ENCODE assay signal across 8 cellular contexts in the genomic region with DNA sequence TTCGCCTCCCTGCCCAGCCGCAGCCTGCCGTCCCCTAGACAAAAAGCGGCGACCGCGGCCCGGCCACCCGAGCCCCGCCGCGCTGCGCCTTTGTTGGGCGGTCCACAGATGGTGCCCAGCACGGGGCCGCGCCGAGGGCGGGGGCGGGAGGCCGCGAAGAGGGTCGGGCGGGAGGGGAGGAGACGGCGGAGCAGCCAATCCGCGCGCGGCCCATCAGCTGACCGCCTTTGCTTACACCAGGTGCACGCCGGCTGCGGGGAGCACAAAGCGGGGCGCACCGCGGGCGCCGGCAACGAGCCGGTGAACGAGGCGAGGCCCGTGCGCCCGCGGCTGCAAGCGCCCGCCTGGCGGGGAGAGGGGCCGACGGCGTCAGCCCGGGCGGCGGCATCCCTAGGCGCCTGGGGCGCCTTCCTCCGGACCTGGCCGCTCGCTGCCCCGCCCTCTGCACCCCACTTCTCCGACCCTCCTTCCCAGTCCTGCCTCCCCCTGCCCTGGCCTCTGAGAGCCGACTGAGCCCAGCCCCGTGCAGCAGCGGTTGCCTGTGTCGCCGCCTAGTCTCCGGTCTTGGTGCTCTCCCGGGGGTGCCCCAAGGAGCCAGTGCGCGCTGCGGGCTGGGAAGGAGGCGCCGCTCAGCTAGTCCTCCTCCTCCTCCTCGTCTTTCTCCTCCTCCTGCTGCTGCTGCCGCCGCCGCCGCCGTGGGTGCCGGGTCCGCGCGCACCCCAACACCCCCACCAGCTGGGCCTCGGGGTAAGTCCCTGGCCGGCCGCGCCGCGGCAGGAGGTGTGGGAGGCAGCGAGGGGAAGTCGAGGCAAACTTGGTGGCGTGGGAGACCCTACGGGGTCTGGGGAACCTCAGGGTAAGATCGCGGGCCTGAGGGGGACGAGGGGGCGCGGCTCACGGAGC. TPM values are rescaled to one million over a fixed set of nuclear protein-coding genes. Genes with fewer than 3 reads are reported as not detected.
DNase-seq lines count a peak whose midpoint lies in the region; ATAC-seq and TF ChIP-seq lines count a peak whose summit lies in the region.

LRRN1 (plus strand) TSS at position 259 of the 903 bp plus-strand sequence. CDS start 45,211 bp downstream, outside the sequence.

- H3K4me1 Mint-ChIP-seq in effector memory CD8-positive, alpha-beta T cell (ENCODE audit: low read depth in 2 of 2), result peaks cover 0 to 11% of the 10 kb centered on the region in 2 donors

- peak within 1 kb of the TSS; percentile 61 to 72 for H3K4me3 Mint-ChIP-seq in effector memory CD8-positive, alpha-beta T cell

- H3K4me3 ChIP-seq in mononuclear cell (ENCODE audit: low read length), result peak within 1 kb of the TSS; percentile 45

- H3K4me1 ChIP-seq in mononuclear cell (ENCODE audit: insufficient read depth, low read length), result peaks cover 16% of the 10 kb centered on the region

- DNase-seq in activated CD4-positive, alpha-beta T cell treated with anti-CD3 and anti-CD28 coated beads, Interleukin-2, amount 50 U/mL, for 48 hours, result peak; percentile 40 to 55
- DNase-seq in effector memory CD8-positive, alpha-beta T cell, result no peak
- peak; percentile 57 for DNase-seq in stimulated activated CD8-positive, alpha-beta memory T cell treated with anti-CD3 and anti-CD28 coated beads, Interleukin-4, amount 100 ng/mL, for 24 hours (ENCODE audit: low read depth)
- DNase-seq in foreskin melanocyte, result no peak

- peaks cover 59% of the 10 kb centered on the region for H3K27me3 ChIP-seq in mononuclear cell (ENCODE audit: insufficient read depth, low read length)

- no peak for TF ChIP-seq POLR2A in GM18505 (IDR thresholded peaks at IDR 0.05; ENCODE audit: borderline replicate concordance, extremely low read depth, insufficient read depth, insufficient read length)

- TF ChIP-seq CTCF in LNCAP (IDR thresholded peaks at IDR 0.05), result peak; percentile 19; the same call in 1 of the 2 replicates

- H3K9me3 ChIP-seq in mononuclear cell (ENCODE audit: low read depth, low read length), result no peaks in the 10 kb centered on the region

- H3K27me3 Mint-ChIP-seq in effector memory CD8-positive, alpha-beta T cell, result peaks cover 37 to 62% of the 10 kb centered on the region in 2 donors

- H3K9me3 Mint-ChIP-seq in effector memory CD8-positive, alpha-beta T cell, result peaks cover 0 to 6% of the 10 kb centered on the region in 2 donors

- H3K27ac Mint-ChIP-seq in effector memory CD8-positive, alpha-beta T cell, result no peak within 1 kb of the TSS

- ATAC-seq in GM18505 (IDR thresholded peaks at IDR 0.05; ENCODE audit: unreplicated experiment) (peak; percentile 46), HG03025 (IDR thresholded peaks at IDR 0.05; ENCODE audit: low FRiP score, unreplicated experiment) (no peak)
- ATAC-seq in effector memory CD8-positive, alpha-beta T cell (replicated peaks), result peak; percentile 44

- no peaks in the 10 kb centered on the region for H3K36me3 Mint-ChIP-seq in effector memory CD8-positive, alpha-beta T cell (ENCODE audit: insufficient read depth)

RNA-seq across cellular contexts. Expression of gene LRRN1, which starts in this region (rescaled TPM):
- total RNA-seq in mononuclear cell, result 1.3 TPM

Comparison
In these comparisons a context has a peak if more than half of its experiments do, and no peak if none do; other contexts are left out.
1. DNase-seq: peak in activated CD4-positive, alpha-beta T cell treated with anti-CD3 and anti-CD28 coated beads, Interleukin-2, amount 50 U/mL, for 48 hours (2 of 2) and stimulated activated CD8-positive, alpha-beta memory T cell treated with anti-CD3 and anti-CD28 coated beads, Interleukin-4, amount 100 ng/mL, for 24 hours (single experiment); none in effector memory CD8-positive, alpha-beta T cell (0 of 3) and foreskin melanocyte (single experiment).